16 cellular contexts compared by ENCODE assay signal in the genomic region with DNA sequence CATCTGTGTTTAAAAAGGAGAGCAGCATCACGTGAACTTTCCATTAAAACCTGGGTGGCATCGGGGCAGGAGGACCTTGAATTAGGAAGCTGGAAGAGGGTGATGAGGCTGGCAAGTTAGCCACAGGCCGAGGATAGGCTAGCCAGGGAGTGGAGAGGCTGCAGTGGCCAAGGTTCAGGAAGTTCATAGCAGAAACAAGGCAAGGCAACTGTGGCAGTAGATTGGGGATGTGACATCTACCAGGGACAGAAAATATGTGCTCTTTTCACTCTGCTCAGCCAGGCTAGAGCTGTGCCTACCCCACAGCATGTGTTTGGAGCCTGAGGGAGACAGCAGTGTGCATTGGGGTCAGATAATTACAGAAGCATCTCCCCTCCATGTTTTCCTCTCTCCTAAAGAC. TPM values are rescaled to one million over a fixed set of nuclear protein-coding genes. Genes with fewer than 3 reads are reported as not detected.
A peak's percentile ranks its signal among the peaks of the same experiment; 100 is the strongest.
DNase-seq lines count a peak whose midpoint lies in the region; ATAC-seq and TF ChIP-seq lines count a peak whose summit lies in the region.
"Had no signal": no experiment of that assay in that cellular context is flagged by ENCODE, and none has a peak within 500 bp of the region (broad histone marks: within the 10 kb centered on the region; RNA-seq: fewer than 3 reads in every experiment).

No MANE protein-coding gene starts in this region.

- H4K8ac ChIP-seq in H9 (replicated peaks; ENCODE audit: insufficient read length, low read depth, low read length): no peak overlapping the region

- H2AK5ac ChIP-seq in H9 (ENCODE audit: insufficient read length, low read length): no peak overlapping the region

- H3K79me1 ChIP-seq in H9 (ENCODE audit: insufficient read depth, low read depth, low read length, poor library complexity, severe bottlenecking): peaks cover 5% of the 10 kb centered on the region

- peaks cover 8 to 14% (median 8%) of the 10 kb centered on the region in 3 experiments for H3K36me3 Mint-ChIP-seq in H9 (ENCODE audit: insufficient read depth in 1 of 3, low read depth in 3 of 3)
- peaks cover 13% of the 10 kb centered on the region for H3K36me3 Mint-ChIP-seq in nephron progenitor cell (ENCODE audit: low read depth)
- no peaks in the 10 kb centered on the region for H3K36me3 Mint-ChIP-seq in HFFc6 (ENCODE audit: low read depth)

- H3K9me3 Mint-ChIP-seq in H9: peaks cover 11 to 18% of the 10 kb centered on the region in 2 experiments
- peaks cover 22% of the 10 kb centered on the region for H3K9me3 Mint-ChIP-seq in nephron progenitor cell
- H3K9me3 Mint-ChIP-seq in HFFc6: no peaks in the 10 kb centered on the region

- H3K4me1 Mint-ChIP-seq in H9 (peaks cover 31 to 39% of the 10 kb centered on the region in 2 experiments), nephron progenitor cell (peaks cover 53% of the 10 kb centered on the region), HFFc6 (ENCODE audit: low read depth) (peaks cover 45% of the 10 kb centered on the region)

- no peak for ATAC-seq in stimulated activated naive CD8-positive, alpha-beta T cell treated with anti-CD3 and anti-CD28 coated beads, Interleukin-15, Interleukin-2, amounts not matched to agents 100 U/mL and 50 U/mL, for 24 hours
- no peak for ATAC-seq in esophagus mucosa
- ATAC-seq: heart left ventricle, K562, right cardiac atrium had no signal

- DNase-seq in H9: no peak
- DNase-seq in WERI-Rb-1: no peak
- no peak for DNase-seq in nephron progenitor cell
- no peak for DNase-seq in HFFc6
- DNase-seq in stimulated activated naive CD8-positive, alpha-beta T cell treated with anti-CD3 and anti-CD28 coated beads, Interleukin-15, Interleukin-2, amounts not matched to agents 100 U/mL and 50 U/mL, for 24 hours: no peak
- DNase-seq in NCI-H1436 treated with DMSO at 0.1 percent for 48 hours (lab: John Stamatoyannopoulos, UW): no peak
- DNase-seq: activated CD4-positive, alpha-beta memory T cell treated with anti-CD3 and anti-CD28 coated beads, Interleukin-2, amount 10 ng/mL, durations not matched to agents 7 days and 5 days; GF-D8; heart left ventricle; mammary epithelial cell; NCI-H1048; NCI-H526; right cardiac atrium had no signal

- no peak overlapping the region; the same call in 1 of the 2 replicates for H3K14ac ChIP-seq in H9 (ENCODE audit: insufficient read depth, low read length)

- no peak overlapping the region for H2BK20ac ChIP-seq in H9 (ENCODE audit: low read depth, low read length, poor library complexity, severe bottlenecking)

- WGBS in H9 (ENCODE audit: extremely low coverage, insufficient read length, low lambda C conversion rate): no CpG with 5 or more reads among the region's 3 CpGs

- H3K56ac ChIP-seq in H9 (ENCODE audit: insufficient read length, low read depth, low read length): no peak overlapping the region

- H2AFZ ChIP-seq in H9 (ENCODE audit: low read length): no peak overlapping the region

- H4K5ac ChIP-seq in H9 (ENCODE audit: insufficient read length, low read depth, low read length): no peak overlapping the region

- no peak overlapping the region for H2BK5ac ChIP-seq in H9 (ENCODE audit: insufficient read length, low read length)

- H3K4me3 Mint-ChIP-seq in H9 (no peak overlapping the region), nephron progenitor cell (peak overlapping the region; percentile 58), HFFc6 (no peak overlapping the region)
- H3K4me3 Mint-ChIP-seq: activated CD4-positive, alpha-beta memory T cell treated with anti-CD3 and anti-CD28 coated beads, Interleukin-2, amount 10 ng/mL, durations not matched to agents 7 days and 5 days had no signal

- peaks cover 24% of the 10 kb centered on the region for H4K20me1 ChIP-seq in BLaER1
- H4K20me1 ChIP-seq in H9 (ENCODE audit: control insufficient read depth, insufficient read depth, insufficient read length): no peaks in the 10 kb centered on the region

- no peak overlapping the region for H2BK120ac ChIP-seq in H9 (ENCODE audit: low read depth, low read length, poor library complexity, severe bottlenecking)

- H3K4me2 ChIP-seq in BLaER1 (peak overlapping the region; percentile 95), H9 (ENCODE audit: insufficient read depth, insufficient read length, low read length) (no peak overlapping the region)

- H3K23ac ChIP-seq in H9 (ENCODE audit: insufficient read length, low read depth, low read length): no peak overlapping the region

- no peak for TF ChIP-seq CTCF in H9 (conservative IDR thresholded peaks at IDR 0.05)
- no peak for TF ChIP-seq CTCF in WERI-Rb-1 (IDR thresholded peaks at IDR 0.05; ENCODE audit: low read depth, low read length)
- TF ChIP-seq CTCF in nephron progenitor cell (IDR thresholded peaks at IDR 0.05): no peak
- no peak for TF ChIP-seq CTCF in HFFc6 (IDR thresholded peaks at IDR 0.05)

- H3T11ph ChIP-seq in H9 (ENCODE audit: low read length): no peak overlapping the region

- H3K4me3 ChIP-seq in BLaER1: no peak overlapping the region
- H3K4me3 ChIP-seq in WERI-Rb-1 (ENCODE audit: low read depth, low read length): no peak overlapping the region
- H3K4me3 ChIP-seq: K562 had no signal

- H3K4me1 ChIP-seq in BLaER1: peaks cover 44% of the 10 kb centered on the region
- H3K4me1 ChIP-seq in H9 (ENCODE audit: insufficient read depth, low read length): peaks cover 3% of the 10 kb centered on the region; the same call in 1 of the 2 replicates

- H3K4ac ChIP-seq in H9 (ENCODE audit: low read depth, low read length): no peak overlapping the region

- H3K27me3 Mint-ChIP-seq in H9 (ENCODE audit: low read depth) (no peaks in the 10 kb centered on the region), nephron progenitor cell (ENCODE audit: low read depth, poor library complexity) (peaks cover 2% of the 10 kb centered on the region), HFFc6 (ENCODE audit: insufficient read depth) (peaks cover 2% of the 10 kb centered on the region; the same call in 1 of the 2 replicates)

- H2BK15ac ChIP-seq in H9 (ENCODE audit: low read depth, low read length): no peak overlapping the region

- H3K23me2 ChIP-seq in H9 (ENCODE audit: insufficient read length, low read depth, low read length, poor library complexity, severe bottlenecking): peaks cover 6% of the 10 kb centered on the region

- H3K27me3 ChIP-seq in BLaER1: no peaks in the 10 kb centered on the region
- H3K27me3 ChIP-seq in H9 (ENCODE audit: insufficient read depth, low read length): no peaks in the 10 kb centered on the region
- H3K27me3 ChIP-seq in WERI-Rb-1 (ENCODE audit: insufficient read depth, low read depth, severe bottlenecking): no peaks in the 10 kb centered on the region
- H3K27me3 ChIP-seq: heart left ventricle had no signal

- H3K9ac ChIP-seq in BLaER1 (peak overlapping the region; percentile 95; the same call in 1 of the 2 replicates), H9 (ENCODE audit: extremely low read depth, insufficient read length, low read length) (no peak overlapping the region)

- no peak overlapping the region for H4K91ac ChIP-seq in H9 (ENCODE audit: insufficient read length, low read depth, low read length)

- H2BK12ac ChIP-seq in H9 (ENCODE audit: insufficient read length, low read depth, low read length): no peak overlapping the region

- H3K36me3 ChIP-seq in BLaER1 (peaks cover 21% of the 10 kb centered on the region), WERI-Rb-1 (no peaks in the 10 kb centered on the region)
- H3K36me3 ChIP-seq: heart left ventricle had no signal

- no peak overlapping the region for H3K18ac ChIP-seq in H9 (ENCODE audit: insufficient read length, low read depth, low read length)

- H3K27ac Mint-ChIP-seq in H9 (peak overlapping the region in 2 of 3 experiments; percentile 19 to 22; a peak in 1 of 7 replicates), nephron progenitor cell (peak overlapping the region; percentile 35), HFFc6 (no peak overlapping the region)
- H3K27ac Mint-ChIP-seq: activated CD4-positive, alpha-beta memory T cell treated with anti-CD3 and anti-CD28 coated beads, Interleukin-2, amount 10 ng/mL, durations not matched to agents 7 days and 5 days had no signal

- H3K9me3 ChIP-seq in BLaER1 (peaks cover 20% of the 10 kb centered on the region), H9 (ENCODE audit: control insufficient read depth, low read depth, low read length) (no peaks in the 10 kb centered on the region), WERI-Rb-1 (ENCODE audit: severe bottlenecking) (peaks cover 8% of the 10 kb centered on the region)
- H3K9me3 ChIP-seq: heart left ventricle had no signal

- H3K27ac ChIP-seq in BLaER1 (peak overlapping the region; percentile 43; the same call in 1 of the 2 replicates), H9 (ENCODE audit: insufficient read length, low read depth, low read length) (no peak overlapping the region), WERI-Rb-1 (peak overlapping the region; percentile 94)

- peaks cover 3% of the 10 kb centered on the region; the same call in 1 of the 2 replicates for H3K79me2 ChIP-seq in H9 (ENCODE audit: insufficient read depth, low read length)

RNA-seq across cellular contexts. Expression of a gene that starts 2.2 kb away (rescaled TPM):
- total RNA-seq in H9 (2021) (108 and 111 TPM in 2 replicates), esophagus mucosa (7.6 TPM)
- total RNA-seq in HFFc6 (2021; fragmentation: NEBNext Ultra II Directional; extraction: Animal tissue kit (Norgen Biotek cat#: 25700)): 10 to 100 TPM in 5 of 6 experiments, 1 to 10 TPM in 1; 8.7 to 12.8 (median 12.5) TPM
